2 cellular contexts compared by ENCODE assay signal in the genomic region with DNA sequence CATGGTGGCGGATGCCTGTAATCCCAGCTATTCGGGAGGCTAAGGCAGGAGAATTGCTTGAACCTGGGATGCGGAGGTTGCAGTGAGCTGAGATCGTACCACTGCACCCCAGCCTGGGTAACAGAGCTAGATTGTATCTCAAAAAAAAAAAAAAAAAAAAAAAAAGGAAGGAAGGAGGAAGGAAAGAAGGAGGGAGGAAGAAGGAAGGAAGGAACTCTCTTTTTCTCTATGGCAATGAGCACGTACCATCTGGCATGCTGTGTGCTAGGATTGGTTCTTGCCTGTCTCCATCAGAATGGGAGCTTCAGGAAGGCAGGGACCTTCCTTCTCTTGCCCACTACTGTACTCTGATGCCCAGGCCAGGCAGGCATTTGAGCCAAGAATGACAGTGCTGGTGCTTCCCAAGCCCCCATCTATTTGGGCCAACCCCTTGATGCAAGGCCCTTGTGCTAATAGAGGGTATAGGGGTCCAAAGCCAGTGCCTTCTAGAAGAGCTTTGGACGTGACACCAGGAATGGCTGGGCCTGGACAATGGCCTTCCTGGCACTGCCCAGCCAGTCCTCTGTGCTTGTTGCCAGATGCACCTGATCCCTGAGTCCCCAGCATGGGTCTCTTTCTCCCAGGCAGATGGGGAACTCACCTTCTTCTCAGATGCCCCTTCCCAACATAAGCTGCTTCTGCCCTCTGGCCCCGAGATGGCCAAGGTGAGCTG.
TF ChIP-seq lines count a peak whose summit lies in the region.

No MANE protein-coding gene starts in this region.

TF ChIP-seq in HEK293, 187 proteins besides CTCF, POLR2A, EP300 and RAD21:
- TF ChIP-seq, protein P1, sequence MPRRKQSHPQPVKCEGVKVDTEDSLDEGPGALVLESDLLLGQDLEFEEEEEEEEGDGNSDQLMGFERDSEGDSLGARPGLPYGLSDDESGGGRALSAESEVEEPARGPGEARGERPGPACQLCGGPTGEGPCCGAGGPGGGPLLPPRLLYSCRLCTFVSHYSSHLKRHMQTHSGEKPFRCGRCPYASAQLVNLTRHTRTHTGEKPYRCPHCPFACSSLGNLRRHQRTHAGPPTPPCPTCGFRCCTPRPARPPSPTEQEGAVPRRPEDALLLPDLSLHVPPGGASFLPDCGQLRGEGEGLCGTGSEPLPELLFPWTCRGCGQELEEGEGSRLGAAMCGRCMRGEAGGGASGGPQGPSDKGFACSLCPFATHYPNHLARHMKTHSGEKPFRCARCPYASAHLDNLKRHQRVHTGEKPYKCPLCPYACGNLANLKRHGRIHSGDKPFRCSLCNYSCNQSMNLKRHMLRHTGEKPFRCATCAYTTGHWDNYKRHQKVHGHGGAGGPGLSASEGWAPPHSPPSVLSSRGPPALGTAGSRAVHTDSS (tag by site-specific recombination; IDR thresholded peaks at IDR 0.05): no peak
- TF ChIP-seq PRDM1 (tag by site-specific recombination; IDR thresholded peaks at IDR 0.05): no peak
- no peak for TF ChIP-seq ZNF560 (tag by site-specific recombination; IDR thresholded peaks at IDR 0.05; ENCODE audit: borderline replicate concordance)
- TF ChIP-seq ZNF629 (tag by site-specific recombination; IDR thresholded peaks at IDR 0.05): no peak
- peak; percentile 56 for TF ChIP-seq ZNF366 (tag by site-specific recombination; conservative IDR thresholded peaks at IDR 0.05)

TF ChIP-seq in HepG2, 621 proteins besides CTCF, POLR2A, EP300 and RAD21:
- no peak for TF ChIP-seq ZFAT (CRISPR knock-in tag; conservative IDR thresholded peaks at IDR 0.05)
- no peak for TF ChIP-seq KDM5A (IDR thresholded peaks at IDR 0.05; ENCODE audit: borderline replicate concordance, low read length)
- TF ChIP-seq ZNF775 (CRISPR knock-in tag; IDR thresholded peaks at IDR 0.05; ENCODE audit: borderline replicate concordance): no peak
- TF ChIP-seq ZNF350 (CRISPR knock-in tag; IDR thresholded peaks at IDR 0.05; ENCODE audit: borderline replicate concordance, low read depth): no peak
- TF ChIP-seq ZNF383 (CRISPR knock-in tag; IDR thresholded peaks at IDR 0.05; ENCODE audit: borderline replicate concordance): no peak
- no peak for TF ChIP-seq ZSCAN31 (CRISPR knock-in tag; IDR thresholded peaks at IDR 0.05; ENCODE audit: low read depth)
- TF ChIP-seq ZNF619 (CRISPR knock-in tag; IDR thresholded peaks at IDR 0.05): no peak
- TF ChIP-seq, protein P2, sequence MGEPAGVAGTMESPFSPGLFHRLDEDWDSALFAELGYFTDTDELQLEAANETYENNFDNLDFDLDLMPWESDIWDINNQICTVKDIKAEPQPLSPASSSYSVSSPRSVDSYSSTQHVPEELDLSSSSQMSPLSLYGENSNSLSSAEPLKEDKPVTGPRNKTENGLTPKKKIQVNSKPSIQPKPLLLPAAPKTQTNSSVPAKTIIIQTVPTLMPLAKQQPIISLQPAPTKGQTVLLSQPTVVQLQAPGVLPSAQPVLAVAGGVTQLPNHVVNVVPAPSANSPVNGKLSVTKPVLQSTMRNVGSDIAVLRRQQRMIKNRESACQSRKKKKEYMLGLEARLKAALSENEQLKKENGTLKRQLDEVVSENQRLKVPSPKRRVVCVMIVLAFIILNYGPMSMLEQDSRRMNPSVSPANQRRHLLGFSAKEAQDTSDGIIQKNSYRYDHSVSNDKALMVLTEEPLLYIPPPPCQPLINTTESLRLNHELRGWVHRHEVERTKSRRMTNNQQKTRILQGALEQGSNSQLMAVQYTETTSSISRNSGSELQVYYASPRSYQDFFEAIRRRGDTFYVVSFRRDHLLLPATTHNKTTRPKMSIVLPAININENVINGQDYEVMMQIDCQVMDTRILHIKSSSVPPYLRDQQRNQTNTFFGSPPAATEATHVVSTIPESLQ (CRISPR knock-in tag; conservative IDR thresholded peaks at IDR 0.05): no peak
